17 cellular contexts compared by ENCODE assay signal in the genomic region with DNA sequence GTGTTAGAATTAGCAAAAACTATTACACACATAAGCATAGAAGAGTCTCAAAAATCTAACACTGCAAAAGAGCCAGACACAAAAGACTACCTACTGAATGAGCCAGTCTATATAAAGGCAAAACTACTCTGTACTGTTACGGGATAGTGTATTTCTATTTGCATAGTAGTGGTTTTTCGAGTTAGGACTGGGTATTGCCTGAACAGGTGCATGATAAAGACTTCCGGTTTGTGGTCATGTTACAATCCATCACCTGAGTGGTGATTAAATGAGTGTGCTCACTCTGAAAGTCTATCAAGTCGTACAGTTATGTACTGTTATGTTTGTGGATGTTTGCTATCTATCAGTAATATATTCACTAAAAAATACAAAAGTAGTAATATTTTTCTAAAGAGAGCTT.
"Had no signal": no experiment of that assay in that cellular context is flagged by ENCODE, and none has a peak within 500 bp of the region (broad histone marks: within the 10 kb centered on the region; RNA-seq: fewer than 3 reads in every experiment).

No MANE protein-coding gene starts in this region.

- H3K27me3 ChIP-seq: breast epithelium, gastroesophageal sphincter had no signal

- DNase-seq: activated CD4-positive, alpha-beta T cell treated with anti-CD3 and anti-CD28 coated beads for 1 hour; activated CD4-positive, alpha-beta T cell treated with anti-CD3 and anti-CD28 coated beads, Interleukin-2, amount 50 U/mL, for 4 hours; activated naive CD4-positive, alpha-beta T cell treated with Interleukin-2 at 50 U/mL for 16 hours; activated naive CD8-positive, alpha-beta T cell treated with anti-CD3 and anti-CD28 coated beads, Interleukin-2, amount 50 U/mL, for 24 hours; activated T-cell treated with anti-CD3 and anti-CD28 coated beads for 4 hours; aorta; dermis blood vessel endothelial cell; effector memory CD8-positive, alpha-beta T cell; left colon; lower lobe of right lung; nucleus accumbens; retina had no signal

- H3K36me3 ChIP-seq: breast epithelium, gastroesophageal sphincter, lower lobe of right lung had no signal

- H3K27me3 Mint-ChIP-seq: activated naive CD8-positive, alpha-beta T cell treated with anti-CD3 and anti-CD28 coated beads, Interleukin-2, amount 50 U/mL, for 24 hours; effector memory CD8-positive, alpha-beta T cell had no signal

- H3K9me3 ChIP-seq: lower lobe of right lung had no signal

- H3K36me3 Mint-ChIP-seq: stimulated activated effector memory CD8-positive, alpha-beta T cell treated with anti-CD3 and anti-CD28 coated beads, Interleukin-12 subunit alpha, Interleukin-12 subunit beta, amount 100 ng/mL, for 72 hours had no signal

- H3K4me1 ChIP-seq: breast epithelium, gastroesophageal sphincter, lower lobe of right lung had no signal

- H3K4me3 Mint-ChIP-seq: activated naive CD8-positive, alpha-beta T cell treated with anti-CD3 and anti-CD28 coated beads, Interleukin-2, amount 50 U/mL, for 24 hours; effector memory CD8-positive, alpha-beta T cell; nephron; stimulated activated effector memory CD8-positive, alpha-beta T cell treated with anti-CD3 and anti-CD28 coated beads, Interleukin-12 subunit alpha, Interleukin-12 subunit beta, amount 100 ng/mL, for 72 hours had no signal

- H3K4me3 ChIP-seq: breast epithelium, gastroesophageal sphincter, lower lobe of right lung had no signal

- H3K27ac Mint-ChIP-seq: activated naive CD8-positive, alpha-beta T cell treated with anti-CD3 and anti-CD28 coated beads, Interleukin-2, amount 50 U/mL, for 24 hours; effector memory CD8-positive, alpha-beta T cell; nephron; stimulated activated effector memory CD8-positive, alpha-beta T cell treated with anti-CD3 and anti-CD28 coated beads, Interleukin-12 subunit alpha, Interleukin-12 subunit beta, amount 100 ng/mL, for 72 hours had no signal

- H3K4me1 Mint-ChIP-seq: activated naive CD8-positive, alpha-beta T cell treated with anti-CD3 and anti-CD28 coated beads, Interleukin-2, amount 50 U/mL, for 24 hours; nephron; stimulated activated effector memory CD8-positive, alpha-beta T cell treated with anti-CD3 and anti-CD28 coated beads, Interleukin-12 subunit alpha, Interleukin-12 subunit beta, amount 100 ng/mL, for 72 hours had no signal

- ATAC-seq: activated naive CD8-positive, alpha-beta T cell treated with anti-CD3 and anti-CD28 coated beads, Interleukin-2, amount 50 U/mL, for 24 hours; effector memory CD8-positive, alpha-beta T cell; gastroesophageal sphincter; left colon; lower lobe of right lung; stimulated activated effector memory CD8-positive, alpha-beta T cell treated with anti-CD3 and anti-CD28 coated beads, Interleukin-12 subunit alpha, Interleukin-12 subunit beta, amount 100 ng/mL, for 72 hours had no signal

- H3K27ac ChIP-seq: breast epithelium, gastroesophageal sphincter, lower lobe of right lung, VCaP had no signal
